In genomic region chr1:5745776-5746610, GRCh38 we compare ENCODE assay signal across 8 cellular contexts.
DNase-seq lines count a peak whose midpoint lies in the region; ATAC-seq, FAIRE-seq and TF ChIP-seq lines count a peak whose summit lies in the region.

No MANE protein-coding gene starts in this region.

- intact Hi-C loops in left cardiac atrium (cut with DNase I), result loop anchor here (2.0 to 10.0 kb wide), 5 partner anchors 101 to 1091 kb away; partner anchors contain the start of gene AJAP1 (in 1 of the 2)

- no peaks in the 10 kb centered on the region for H3K36me3 ChIP-seq in SU-DHL-6 (ENCODE audit: low read length)

- no peaks in the 10 kb centered on the region for H4K20me1 ChIP-seq in SU-DHL-6 (ENCODE audit: low read depth, low read length)

- DNase-seq in AG04450 (ENCODE audit: low read depth, low spot score), result peak; percentile 4
- DNase-seq in GM18507 (ENCODE audit: extremely low spot score, insufficient read length, low read depth), result peak; percentile 71
- DNase-seq in LNCaP clone FGC (ENCODE audit: low read depth), result no peak
- peak; percentile 60 for DNase-seq in activated naive CD8-positive, alpha-beta T cell treated with anti-CD3 and anti-CD28 coated beads, Interleukin-2, amount 50 U/mL, for 24 hours
- peak; percentile 72 for DNase-seq in left cardiac atrium
- DNase-seq in retinal pigment epithelial cell (ENCODE audit: low read depth), result peak; percentile 1

- H3K9ac ChIP-seq in SU-DHL-6 (ENCODE audit: low read length), result no peak overlapping the region

- H3K36me3 Mint-ChIP-seq in activated naive CD8-positive, alpha-beta T cell treated with anti-CD3 and anti-CD28 coated beads, Interleukin-2, amount 50 U/mL, for 24 hours (ENCODE audit: low read depth), result no peaks in the 10 kb centered on the region

- peak; percentile 78 for FAIRE-seq in GM18507 (lab: Jason Lieb, UNC)

- H3K27me3 ChIP-seq in AG04450 (ENCODE audit: control insufficient read depth, insufficient read depth, low read length) (no peaks in the 10 kb centered on the region), SU-DHL-6 (ENCODE audit: low read length) (no peaks in the 10 kb centered on the region)

- no peaks in the 10 kb centered on the region for H3F3A ChIP-seq in SU-DHL-6 (ENCODE audit: insufficient read depth)

- H3K4me2 ChIP-seq in SU-DHL-6 (ENCODE audit: low read depth, low read length, poor library complexity, severe bottlenecking), result no peak overlapping the region

- CTCF ChIA-PET in AG04450 (lab: Charles Lee), result interaction anchor here (1.3 to 1.7 kb wide), 2 partner anchors 19 to 236 kb away, joined by 3 to 4 read pairs; no protein-coding TSS in a partner anchor

- no peaks in the 10 kb centered on the region for H3K79me2 ChIP-seq in SU-DHL-6 (ENCODE audit: insufficient read depth, low read length)

- H3K4me3 ChIP-seq in AG04450 (ENCODE audit: low read depth, low read length), result no peak overlapping the region
- no peak overlapping the region for H3K4me3 ChIP-seq in LNCaP clone FGC (ENCODE audit: low read depth, low read length)
- H3K4me3 ChIP-seq in SU-DHL-6 (ENCODE audit: insufficient read depth, low read length, poor library complexity, severe bottlenecking), result no peak overlapping the region
- no peak overlapping the region for H3K4me3 ChIP-seq in retinal pigment epithelial cell (ENCODE audit: low read length)

- H3K27ac Mint-ChIP-seq in activated naive CD8-positive, alpha-beta T cell treated with anti-CD3 and anti-CD28 coated beads, Interleukin-2, amount 50 U/mL, for 24 hours, result no peak overlapping the region

- H2AFZ ChIP-seq in SU-DHL-6 (ENCODE audit: low read depth, low read length, severe bottlenecking), result no peak overlapping the region

- H3K27ac ChIP-seq in AG04450 (ENCODE audit: low read depth, low read length) (no peak overlapping the region), SU-DHL-6 (ENCODE audit: low read depth, low read length) (no peak overlapping the region)

- POLR2A ChIA-PET in AG04450 (lab: Yijun Ruan, JAX), result no interaction called here

- H3K27me3 Mint-ChIP-seq in activated naive CD8-positive, alpha-beta T cell treated with anti-CD3 and anti-CD28 coated beads, Interleukin-2, amount 50 U/mL, for 24 hours, result peaks cover 19% of the 10 kb centered on the region

- H3K9me2 ChIP-seq in SU-DHL-6 (replicated peaks; ENCODE audit: insufficient read depth, low read length), result no peaks in the 10 kb centered on the region

- no peak overlapping the region for H3K4me3 Mint-ChIP-seq in activated naive CD8-positive, alpha-beta T cell treated with anti-CD3 and anti-CD28 coated beads, Interleukin-2, amount 50 U/mL, for 24 hours

- TF ChIP-seq CTCF in AG04450 (IDR thresholded peaks at IDR 0.05; ENCODE audit: low read depth, low read length) (peak; percentile 62), LNCaP clone FGC (IDR thresholded peaks at IDR 0.05; ENCODE audit: control insufficient read depth, extremely low read depth, insufficient read depth) (peak; percentile 99), SU-DHL-6 (IDR thresholded peaks at IDR 0.05; ENCODE audit: insufficient read depth, low read length, poor library complexity, severe bottlenecking) (peak; percentile 36), retinal pigment epithelial cell (conservative IDR thresholded peaks at IDR 0.05; ENCODE audit: low read depth, low read length) (peak; percentile 92)

- H3K4me1 Mint-ChIP-seq in activated naive CD8-positive, alpha-beta T cell treated with anti-CD3 and anti-CD28 coated beads, Interleukin-2, amount 50 U/mL, for 24 hours, result no peaks in the 10 kb centered on the region

- no peaks in the 10 kb centered on the region for H3K9me3 Mint-ChIP-seq in activated naive CD8-positive, alpha-beta T cell treated with anti-CD3 and anti-CD28 coated beads, Interleukin-2, amount 50 U/mL, for 24 hours

- H3K9me3 ChIP-seq in AG04450 (ENCODE audit: control insufficient read depth, insufficient read depth, low read length) (peaks cover 77% of the 10 kb centered on the region), SU-DHL-6 (ENCODE audit: insufficient read depth, low read length) (no peaks in the 10 kb centered on the region)

- ATAC-seq in activated naive CD8-positive, alpha-beta T cell treated with anti-CD3 and anti-CD28 coated beads, Interleukin-2, amount 50 U/mL, for 24 hours, result peak; percentile 60
- ATAC-seq in left cardiac atrium, result peak; percentile 82 to 86
- ATAC-seq in GM18511 (IDR thresholded peaks at IDR 0.05; ENCODE audit: unreplicated experiment), result no peak

Comparison
In these comparisons a context has a peak if more than half of its experiments do, and no peak if none do; other contexts are left out.
1. CTCF ChIP-seq: peak in every context shown above with its lines; median percentile 99 in LNCaP clone FGC; 92 in retinal pigment epithelial cell; 62 in AG04450; 36 in SU-DHL-6.